ENCODE assay signal across 1 cellular context in genomic region chr2:101981066-101981465, GRCh38.
TF ChIP-seq lines count a peak whose summit lies in the region.

No MANE protein-coding gene starts in this region.

TF ChIP-seq in HepG2, 621 proteins besides CTCF, POLR2A, EP300 and RAD21:
- TF ChIP-seq, protein P1, sequence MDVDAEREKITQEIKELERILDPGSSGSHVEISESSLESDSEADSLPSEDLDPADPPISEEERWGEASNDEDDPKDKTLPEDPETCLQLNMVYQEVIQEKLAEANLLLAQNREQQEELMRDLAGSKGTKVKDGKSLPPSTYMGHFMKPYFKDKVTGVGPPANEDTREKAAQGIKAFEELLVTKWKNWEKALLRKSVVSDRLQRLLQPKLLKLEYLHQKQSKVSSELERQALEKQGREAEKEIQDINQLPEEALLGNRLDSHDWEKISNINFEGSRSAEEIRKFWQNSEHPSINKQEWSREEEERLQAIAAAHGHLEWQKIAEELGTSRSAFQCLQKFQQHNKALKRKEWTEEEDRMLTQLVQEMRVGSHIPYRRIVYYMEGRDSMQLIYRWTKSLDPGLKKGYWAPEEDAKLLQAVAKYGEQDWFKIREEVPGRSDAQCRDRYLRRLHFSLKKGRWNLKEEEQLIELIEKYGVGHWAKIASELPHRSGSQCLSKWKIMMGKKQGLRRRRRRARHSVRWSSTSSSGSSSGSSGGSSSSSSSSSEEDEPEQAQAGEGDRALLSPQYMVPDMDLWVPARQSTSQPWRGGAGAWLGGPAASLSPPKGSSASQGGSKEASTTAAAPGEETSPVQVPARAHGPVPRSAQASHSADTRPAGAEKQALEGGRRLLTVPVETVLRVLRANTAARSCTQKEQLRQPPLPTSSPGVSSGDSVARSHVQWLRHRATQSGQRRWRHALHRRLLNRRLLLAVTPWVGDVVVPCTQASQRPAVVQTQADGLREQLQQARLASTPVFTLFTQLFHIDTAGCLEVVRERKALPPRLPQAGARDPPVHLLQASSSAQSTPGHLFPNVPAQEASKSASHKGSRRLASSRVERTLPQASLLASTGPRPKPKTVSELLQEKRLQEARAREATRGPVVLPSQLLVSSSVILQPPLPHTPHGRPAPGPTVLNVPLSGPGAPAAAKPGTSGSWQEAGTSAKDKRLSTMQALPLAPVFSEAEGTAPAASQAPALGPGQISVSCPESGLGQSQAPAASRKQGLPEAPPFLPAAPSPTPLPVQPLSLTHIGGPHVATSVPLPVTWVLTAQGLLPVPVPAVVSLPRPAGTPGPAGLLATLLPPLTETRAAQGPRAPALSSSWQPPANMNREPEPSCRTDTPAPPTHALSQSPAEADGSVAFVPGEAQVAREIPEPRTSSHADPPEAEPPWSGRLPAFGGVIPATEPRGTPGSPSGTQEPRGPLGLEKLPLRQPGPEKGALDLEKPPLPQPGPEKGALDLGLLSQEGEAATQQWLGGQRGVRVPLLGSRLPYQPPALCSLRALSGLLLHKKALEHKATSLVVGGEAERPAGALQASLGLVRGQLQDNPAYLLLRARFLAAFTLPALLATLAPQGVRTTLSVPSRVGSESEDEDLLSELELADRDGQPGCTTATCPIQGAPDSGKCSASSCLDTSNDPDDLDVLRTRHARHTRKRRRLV (CRISPR knock-in tag; IDR thresholded peaks at IDR 0.05) = no peak
- no peak for TF ChIP-seq DBP (CRISPR knock-in tag; IDR thresholded peaks at IDR 0.05; ENCODE audit: not compliant biosample characterization)
- no peak for TF ChIP-seq ZNF775 (CRISPR knock-in tag; IDR thresholded peaks at IDR 0.05; ENCODE audit: borderline replicate concordance)
- no peak for TF ChIP-seq GZF1 (CRISPR knock-in tag; IDR thresholded peaks at IDR 0.05)
- no peak for TF ChIP-seq MATR3 (CRISPR knock-in tag; IDR thresholded peaks at IDR 0.05)
- TF ChIP-seq IRF2 (CRISPR knock-in tag; IDR thresholded peaks at IDR 0.05) = no peak
- no peak for TF ChIP-seq TSC22D2 (CRISPR knock-in tag; IDR thresholded peaks at IDR 0.05; ENCODE audit: borderline replicate concordance)
- no peak for TF ChIP-seq DMAP1 (CRISPR knock-in tag; IDR thresholded peaks at IDR 0.05)
- TF ChIP-seq ZNF205 (CRISPR knock-in tag; IDR thresholded peaks at IDR 0.05) = no peak
- TF ChIP-seq ZNF543 (CRISPR knock-in tag; IDR thresholded peaks at IDR 0.05) = no peak
- TF ChIP-seq, protein P2, sequence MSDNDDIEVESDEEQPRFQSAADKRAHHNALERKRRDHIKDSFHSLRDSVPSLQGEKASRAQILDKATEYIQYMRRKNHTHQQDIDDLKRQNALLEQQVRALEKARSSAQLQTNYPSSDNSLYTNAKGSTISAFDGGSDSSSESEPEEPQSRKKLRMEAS (IDR thresholded peaks at IDR 0.05) = no peak
- TF ChIP-seq ZFAT (CRISPR knock-in tag; conservative IDR thresholded peaks at IDR 0.05) = no peak
- TF ChIP-seq ZBTB8A (CRISPR knock-in tag; IDR thresholded peaks at IDR 0.05; ENCODE audit: borderline replicate concordance, low read depth) = no peak
- no peak for TF ChIP-seq ZNF335 (CRISPR knock-in tag; IDR thresholded peaks at IDR 0.05)
- no peak for TF ChIP-seq ZNF317 (CRISPR knock-in tag; IDR thresholded peaks at IDR 0.05)
- TF ChIP-seq NCOA2 (CRISPR knock-in tag; IDR thresholded peaks at IDR 0.05) = no peak
TF ChIP-seq in HepG2: peak in this region for 0.
